ENCODE assay signal across 20 cellular contexts in the genomic region with DNA sequence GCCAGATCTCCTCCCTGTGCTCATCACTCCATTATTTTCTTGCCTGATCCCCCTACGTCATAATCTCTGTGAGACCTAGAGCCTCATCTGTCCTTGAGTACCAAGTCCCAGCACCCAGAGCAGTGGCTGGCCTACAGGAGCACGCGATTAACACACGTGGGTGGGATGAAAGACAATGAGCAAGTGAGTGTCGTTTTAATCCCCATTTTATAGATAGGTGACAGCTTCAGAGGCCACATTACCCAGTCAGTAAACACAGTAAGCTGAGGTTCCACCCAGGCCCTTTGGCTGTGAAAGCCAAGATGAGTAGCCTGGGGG. TPM values are rescaled to one million over a fixed set of nuclear protein-coding genes. Genes with fewer than 3 reads are reported as not detected.
A peak's percentile ranks its signal among the peaks of the same experiment; 100 is the strongest.
DNase-seq lines count a peak whose midpoint lies in the region; ATAC-seq lines count a peak whose summit lies in the region.
"Had no signal": no experiment of that assay in that cellular context is flagged by ENCODE, and none has a peak within 500 bp of the region (broad histone marks: within the 10 kb centered on the region; RNA-seq: fewer than 3 reads in every experiment).

No MANE protein-coding gene starts in this region.

- H3K27me3 Mint-ChIP-seq in activated T-helper 17 cell treated with anti-CD3 and anti-CD28 coated beads, Interleukin-2, amount 50 U/mL, for 72 hours, result no peaks in the 10 kb centered on the region
- H3K27me3 Mint-ChIP-seq: central memory CD8-positive, alpha-beta T cell; progenitor cell of endocrine pancreas had no signal

- H2AFZ ChIP-seq in neuronal stem cell (ENCODE audit: low read length), result no peak overlapping the region
- H2AFZ ChIP-seq: hepatocyte had no signal

- H3K27ac ChIP-seq in neuronal stem cell (replicated peaks; ENCODE audit: low read length), result no peak overlapping the region
- H3K27ac ChIP-seq: BLaER1, hepatocyte, testis had no signal

- ATAC-seq in activated T-helper 17 cell treated with anti-CD3 and anti-CD28 coated beads, Interleukin-2, amount 50 U/mL, for 72 hours (replicated peaks), result no peak

- H2AK5ac ChIP-seq in neuronal stem cell (ENCODE audit: low read depth, low read length), result no peak overlapping the region

- no peak overlapping the region for H3K18ac ChIP-seq in neuronal stem cell (ENCODE audit: low read length)

- no peak overlapping the region for H2BK12ac ChIP-seq in neuronal stem cell (ENCODE audit: low read length)

- no peak overlapping the region for H3K9ac ChIP-seq in neuronal stem cell (ENCODE audit: low read depth, low read length, poor library complexity)
- H3K9ac ChIP-seq: BLaER1 had no signal

- no peak overlapping the region for H2BK120ac ChIP-seq in neuronal stem cell (ENCODE audit: low read depth, low read length)

- in situ Hi-C loops in HAP-1 (cut with MboI; ENCODE audit: low sequenced_read_pairs), result no loop called here

- H3K4me3 ChIP-seq in HAP-1, result no peak overlapping the region
- no peak overlapping the region for H3K4me3 ChIP-seq in neuronal stem cell (ENCODE audit: low read length in 2 of 2)
- H3K4me3 ChIP-seq: BLaER1, hepatocyte, skin epidermis, testis had no signal

- H3K36me3 ChIP-seq in HAP-1 (replicated peaks) (peaks cover 12% of the 10 kb centered on the region), neuronal stem cell (replicated peaks in 1 of 2; ENCODE audit: control insufficient read depth in 2 of 2, insufficient read depth in 2 of 2, low read length in 2 of 2) (peaks cover 11 to 21% of the 10 kb centered on the region in 2 donors)

- DNase-seq in HAP-1 (ENCODE audit: low spot score in 2 of 2), result peak; percentile 38 to 60
- no peak for DNase-seq in neuronal stem cell (ENCODE audit: low spot score)
- DNase-seq in NCI-H226, result no peak
- no peak for DNase-seq in activated gamma-delta T cell (lab: John Stamatoyannopoulos, UW)
- DNase-seq: activated CD8-positive, alpha-beta memory T cell treated with anti-CD3 and anti-CD28 coated beads for 24 hours; DMS153; mesendoderm; MM.1S; NCI-H1694; NCI-H446; SHP77 treated with DMSO at 0.1 percent for 48 hours; testis had no signal

- peaks cover 4% of the 10 kb centered on the region for H3K4me1 Mint-ChIP-seq in activated T-helper 17 cell treated with anti-CD3 and anti-CD28 coated beads, Interleukin-2, amount 50 U/mL, for 72 hours
- H3K4me1 Mint-ChIP-seq: central memory CD8-positive, alpha-beta T cell; nephron had no signal

- H2BK15ac ChIP-seq in neuronal stem cell (ENCODE audit: low read length), result no peak overlapping the region

- H3K9me3 ChIP-seq in HAP-1 (no peaks in the 10 kb centered on the region), neuronal stem cell (replicated peaks in 1 of 2; ENCODE audit: control insufficient read depth in 2 of 2, insufficient read depth in 1 of 2, low read depth in 1 of 2, low read length in 2 of 2) (no peaks in the 10 kb centered on the region)
- H3K9me3 ChIP-seq: BLaER1, testis had no signal

- H3K27me3 ChIP-seq in HAP-1 (ENCODE audit: low read depth) (no peaks in the 10 kb centered on the region), neuronal stem cell (ENCODE audit: control insufficient read depth in 3 of 3, insufficient read depth in 3 of 3, low read depth in 1 of 3, low read length in 3 of 3) (no peaks in the 10 kb centered on the region)
- H3K27me3 ChIP-seq: BLaER1, hepatocyte, testis had no signal

- no CpG with 5 or more reads among the region's 5 CpGs for WGBS in neuronal stem cell (ENCODE audit: extremely low coverage in 2 of 2, insufficient read length in 2 of 2, insufficient replicate concordance in 1 of 2), 2 donors

- H3K4me3 Mint-ChIP-seq in activated T-helper 17 cell treated with anti-CD3 and anti-CD28 coated beads, Interleukin-2, amount 50 U/mL, for 72 hours, result no peak overlapping the region
- H3K4me3 Mint-ChIP-seq: activated T-helper 1 cell treated with anti-CD3 and anti-CD28 coated beads, Interleukin-12 subunit alpha, Interleukin-12 subunit beta, Interleukin-2, Interleukin-4 antibody, amounts not matched to agents 30 ng/mL and 10 ng/mL and 1 ng/mL, durations not matched to agents 14 hours and 24 hours and 36 hours; central memory CD8-positive, alpha-beta T cell; nephron had no signal

- peaks cover 21% of the 10 kb centered on the region for H3K36me3 Mint-ChIP-seq in activated T-helper 17 cell treated with anti-CD3 and anti-CD28 coated beads, Interleukin-2, amount 50 U/mL, for 72 hours (ENCODE audit: low read depth)

- no peak overlapping the region for H4K8ac ChIP-seq in neuronal stem cell (ENCODE audit: low read depth, low read length)

- no peak overlapping the region for H3K4ac ChIP-seq in neuronal stem cell (ENCODE audit: low read length)

- H3K27ac Mint-ChIP-seq in activated T-helper 17 cell treated with anti-CD3 and anti-CD28 coated beads, Interleukin-2, amount 50 U/mL, for 72 hours, result peak overlapping the region; percentile 73
- H3K27ac Mint-ChIP-seq: activated T-helper 1 cell treated with anti-CD3 and anti-CD28 coated beads, Interleukin-12 subunit alpha, Interleukin-12 subunit beta, Interleukin-2, Interleukin-4 antibody, amounts not matched to agents 30 ng/mL and 10 ng/mL and 1 ng/mL, durations not matched to agents 14 hours and 24 hours and 36 hours; nephron; progenitor cell of endocrine pancreas had no signal

- H4K91ac ChIP-seq in neuronal stem cell (ENCODE audit: low read depth, low read length, poor library complexity), result peak overlapping the region; percentile 43

- no peak overlapping the region for H3K14ac ChIP-seq in neuronal stem cell (ENCODE audit: low read length)

- H3K4me1 ChIP-seq in HAP-1 (peaks cover 5% of the 10 kb centered on the region), neuronal stem cell (ENCODE audit: control insufficient read depth in 2 of 2, insufficient read depth in 1 of 2, low read depth in 1 of 2, low read length in 2 of 2) (no peaks in the 10 kb centered on the region)
- H3K4me1 ChIP-seq: BLaER1 had no signal

- no peaks in the 10 kb centered on the region for H3K79me1 ChIP-seq in neuronal stem cell (ENCODE audit: low read depth, low read length)

- H2BK5ac ChIP-seq in neuronal stem cell (ENCODE audit: low read length), result no peak overlapping the region

- H3K9me3 Mint-ChIP-seq in activated T-helper 17 cell treated with anti-CD3 and anti-CD28 coated beads, Interleukin-2, amount 50 U/mL, for 72 hours, result no peaks in the 10 kb centered on the region
- H3K9me3 Mint-ChIP-seq: activated T-helper 1 cell treated with anti-CD3 and anti-CD28 coated beads, Interleukin-12 subunit alpha, Interleukin-12 subunit beta, Interleukin-2, Interleukin-4 antibody, amounts not matched to agents 30 ng/mL and 10 ng/mL and 1 ng/mL, durations not matched to agents 14 hours and 24 hours and 36 hours; central memory CD8-positive, alpha-beta T cell; nephron had no signal

- H3K4me2 ChIP-seq in neuronal stem cell (ENCODE audit: insufficient read depth, low read length, poor library complexity, severe bottlenecking), result no peak overlapping the region
- H3K4me2 ChIP-seq: BLaER1, hepatocyte had no signal

- H3K23ac ChIP-seq in neuronal stem cell (ENCODE audit: low read depth, low read length, poor library complexity), result no peak overlapping the region

RNA-seq across cellular contexts. Expression of a gene that starts 17.3 kb away (rescaled TPM):
- 10 to 100 TPM; 22.6 to 35.2 TPM for total RNA-seq in activated T-helper 17 cell treated with anti-CD3 and anti-CD28 coated beads, Interleukin-2, amount 50 U/mL, for 72 hours
- polyA plus RNA-seq in neuronal stem cell (2013, experiment 1 of 2), result 14.5 TPM
- polyA plus RNA-seq in neuronal stem cell (2013, experiment 2 of 2), result 14.5 TPM

RNA-seq across cellular contexts. Expression of a gene that starts 17.7 kb away (rescaled TPM):
- total RNA-seq in activated T-helper 17 cell treated with anti-CD3 and anti-CD28 coated beads, Interleukin-2, amount 50 U/mL, for 72 hours, result 10 to 100 TPM; 30.8 to 44.4 TPM
- 39.1 TPM for polyA plus RNA-seq in neuronal stem cell (2013, experiment 1 of 2)
- 39.2 TPM for polyA plus RNA-seq in neuronal stem cell (2013, experiment 2 of 2)

RNA-seq across cellular contexts. Expression of a gene that starts 28.9 kb away (rescaled TPM):
- total RNA-seq in activated T-helper 17 cell treated with anti-CD3 and anti-CD28 coated beads, Interleukin-2, amount 50 U/mL, for 72 hours, result 10 to 100 TPM; 12.1 to 14.9 TPM
- 21.5 TPM for polyA plus RNA-seq in neuronal stem cell (2013, experiment 1 of 2)
- polyA plus RNA-seq in neuronal stem cell (2013, experiment 2 of 2), result 21.5 TPM

RNA-seq across cellular contexts. Expression of a gene that starts 29.1 kb away (rescaled TPM):
- 10 to 100 TPM; 31.2 to 60.0 TPM for total RNA-seq in activated T-helper 17 cell treated with anti-CD3 and anti-CD28 coated beads, Interleukin-2, amount 50 U/mL, for 72 hours
- polyA plus RNA-seq in neuronal stem cell (2013, experiment 1 of 2), result 29.3 TPM
- 30.6 TPM for polyA plus RNA-seq in neuronal stem cell (2013, experiment 2 of 2)

RNA-seq across cellular contexts. Expression of a gene that starts 35.4 kb away (rescaled TPM):
- 10 to 100 TPM in 1 of 2 donors, 1 to 10 TPM in 1; 7.7 to 22.3 TPM for total RNA-seq in activated T-helper 17 cell treated with anti-CD3 and anti-CD28 coated beads, Interleukin-2, amount 50 U/mL, for 72 hours
- 6.1 TPM for polyA plus RNA-seq in neuronal stem cell (2013, experiment 1 of 2)
- polyA plus RNA-seq in neuronal stem cell (2013, experiment 2 of 2), result 5.4 TPM

Comparison
In these comparisons a context has a peak if more than half of its experiments do, and no peak if none do; other contexts are left out.
1. DNase-seq: peak in HAP-1 (2 of 2); none in neuronal stem cell (single experiment), NCI-H226 (single experiment) and activated gamma-delta T cell (single experiment).